Comparison of ENCODE assay signal across 1 cellular context in the genomic region with DNA sequence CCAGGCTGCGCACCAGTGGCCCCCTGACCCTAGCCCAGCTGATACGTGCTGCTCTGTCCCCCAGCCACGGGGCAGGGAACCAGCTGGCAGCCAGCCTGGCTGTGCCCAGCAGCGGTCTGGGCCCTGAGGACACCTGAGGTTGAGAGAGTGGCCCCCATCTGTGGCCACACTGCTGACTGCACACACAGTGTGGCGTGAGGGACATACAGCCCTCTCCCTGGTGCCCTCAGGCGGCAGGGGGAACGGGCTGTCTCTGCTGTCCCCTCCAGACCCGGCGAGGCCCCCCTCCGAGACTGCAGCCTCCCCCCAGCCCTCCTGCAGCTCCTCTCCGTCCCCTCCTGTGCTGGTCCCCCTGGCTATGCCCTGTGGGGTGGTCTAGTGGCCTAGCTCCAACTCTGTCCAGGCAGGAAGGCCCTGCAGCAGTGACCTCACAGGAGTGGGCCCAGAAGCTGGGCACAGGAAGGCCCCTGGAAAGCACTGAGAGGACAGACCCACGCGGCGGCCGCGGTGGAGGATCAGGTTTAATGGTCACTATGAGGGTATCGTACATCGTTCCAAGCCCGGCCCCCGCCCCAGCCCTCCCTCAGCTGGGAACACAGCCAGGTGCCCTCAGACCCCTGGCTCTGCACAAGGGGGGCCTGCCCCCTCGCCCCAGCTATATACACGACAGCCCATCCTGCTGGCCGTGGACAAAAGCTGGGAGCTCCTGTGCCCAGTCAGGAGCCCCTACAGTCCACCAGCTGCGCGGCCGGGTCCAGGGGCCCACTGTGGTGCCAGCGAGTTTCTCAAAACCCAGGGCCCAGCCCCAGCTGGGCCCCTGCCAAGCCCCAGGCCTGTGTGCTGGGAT.
TF ChIP-seq lines count a peak whose summit lies in the region.

No MANE protein-coding gene starts in this region.

TF ChIP-seq in HepG2, 621 proteins besides CTCF, POLR2A, EP300 and RAD21 (continues in another document):
- TF ChIP-seq ZC3H4 (CRISPR knock-in tag; IDR thresholded peaks at IDR 0.05; ENCODE audit: borderline replicate concordance), result 0 out of 2 replicates have a peak, but pooled peaks have one; percentile 52
- TF ChIP-seq, protein P1, sequence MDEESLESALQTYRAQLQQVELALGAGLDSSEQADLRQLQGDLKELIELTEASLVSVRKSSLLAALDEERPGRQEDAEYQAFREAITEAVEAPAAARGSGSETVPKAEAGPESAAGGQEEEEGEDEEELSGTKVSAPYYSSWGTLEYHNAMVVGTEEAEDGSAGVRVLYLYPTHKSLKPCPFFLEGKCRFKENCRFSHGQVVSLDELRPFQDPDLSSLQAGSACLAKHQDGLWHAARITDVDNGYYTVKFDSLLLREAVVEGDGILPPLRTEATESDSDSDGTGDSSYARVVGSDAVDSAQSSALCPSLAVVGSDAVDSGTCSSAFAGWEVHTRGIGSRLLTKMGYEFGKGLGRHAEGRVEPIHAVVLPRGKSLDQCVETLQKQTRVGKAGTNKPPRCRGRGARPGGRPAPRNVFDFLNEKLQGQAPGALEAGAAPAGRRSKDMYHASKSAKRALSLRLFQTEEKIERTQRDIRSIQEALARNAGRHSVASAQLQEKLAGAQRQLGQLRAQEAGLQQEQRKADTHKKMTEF (CRISPR knock-in tag; IDR thresholded peaks at IDR 0.05), result 0 out of 2 replicates have a peak, but pooled peaks have one; percentile 19
- TF ChIP-seq PLRG1 (conservative IDR thresholded peaks at IDR 0.05), result no peak
- no peak for TF ChIP-seq EED (CRISPR knock-in tag; IDR thresholded peaks at IDR 0.05)
- TF ChIP-seq KDM2A (CRISPR knock-in tag; IDR thresholded peaks at IDR 0.05; ENCODE audit: borderline replicate concordance, low read depth), result peak; percentile 23; the same call in 1 of the 2 replicates
- TF ChIP-seq, protein P2, sequence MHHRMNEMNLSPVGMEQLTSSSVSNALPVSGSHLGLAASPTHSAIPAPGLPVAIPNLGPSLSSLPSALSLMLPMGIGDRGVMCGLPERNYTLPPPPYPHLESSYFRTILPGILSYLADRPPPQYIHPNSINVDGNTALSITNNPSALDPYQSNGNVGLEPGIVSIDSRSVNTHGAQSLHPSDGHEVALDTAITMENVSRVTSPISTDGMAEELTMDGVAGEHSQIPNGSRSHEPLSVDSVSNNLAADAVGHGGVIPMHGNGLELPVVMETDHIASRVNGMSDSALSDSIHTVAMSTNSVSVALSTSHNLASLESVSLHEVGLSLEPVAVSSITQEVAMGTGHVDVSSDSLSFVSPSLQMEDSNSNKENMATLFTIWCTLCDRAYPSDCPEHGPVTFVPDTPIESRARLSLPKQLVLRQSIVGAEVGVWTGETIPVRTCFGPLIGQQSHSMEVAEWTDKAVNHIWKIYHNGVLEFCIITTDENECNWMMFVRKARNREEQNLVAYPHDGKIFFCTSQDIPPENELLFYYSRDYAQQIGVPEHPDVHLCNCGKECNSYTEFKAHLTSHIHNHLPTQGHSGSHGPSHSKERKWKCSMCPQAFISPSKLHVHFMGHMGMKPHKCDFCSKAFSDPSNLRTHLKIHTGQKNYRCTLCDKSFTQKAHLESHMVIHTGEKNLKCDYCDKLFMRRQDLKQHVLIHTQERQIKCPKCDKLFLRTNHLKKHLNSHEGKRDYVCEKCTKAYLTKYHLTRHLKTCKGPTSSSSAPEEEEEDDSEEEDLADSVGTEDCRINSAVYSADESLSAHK (CRISPR knock-in tag; IDR thresholded peaks at IDR 0.05; ENCODE audit: borderline replicate concordance), result no peak
- TF ChIP-seq, protein P3, sequence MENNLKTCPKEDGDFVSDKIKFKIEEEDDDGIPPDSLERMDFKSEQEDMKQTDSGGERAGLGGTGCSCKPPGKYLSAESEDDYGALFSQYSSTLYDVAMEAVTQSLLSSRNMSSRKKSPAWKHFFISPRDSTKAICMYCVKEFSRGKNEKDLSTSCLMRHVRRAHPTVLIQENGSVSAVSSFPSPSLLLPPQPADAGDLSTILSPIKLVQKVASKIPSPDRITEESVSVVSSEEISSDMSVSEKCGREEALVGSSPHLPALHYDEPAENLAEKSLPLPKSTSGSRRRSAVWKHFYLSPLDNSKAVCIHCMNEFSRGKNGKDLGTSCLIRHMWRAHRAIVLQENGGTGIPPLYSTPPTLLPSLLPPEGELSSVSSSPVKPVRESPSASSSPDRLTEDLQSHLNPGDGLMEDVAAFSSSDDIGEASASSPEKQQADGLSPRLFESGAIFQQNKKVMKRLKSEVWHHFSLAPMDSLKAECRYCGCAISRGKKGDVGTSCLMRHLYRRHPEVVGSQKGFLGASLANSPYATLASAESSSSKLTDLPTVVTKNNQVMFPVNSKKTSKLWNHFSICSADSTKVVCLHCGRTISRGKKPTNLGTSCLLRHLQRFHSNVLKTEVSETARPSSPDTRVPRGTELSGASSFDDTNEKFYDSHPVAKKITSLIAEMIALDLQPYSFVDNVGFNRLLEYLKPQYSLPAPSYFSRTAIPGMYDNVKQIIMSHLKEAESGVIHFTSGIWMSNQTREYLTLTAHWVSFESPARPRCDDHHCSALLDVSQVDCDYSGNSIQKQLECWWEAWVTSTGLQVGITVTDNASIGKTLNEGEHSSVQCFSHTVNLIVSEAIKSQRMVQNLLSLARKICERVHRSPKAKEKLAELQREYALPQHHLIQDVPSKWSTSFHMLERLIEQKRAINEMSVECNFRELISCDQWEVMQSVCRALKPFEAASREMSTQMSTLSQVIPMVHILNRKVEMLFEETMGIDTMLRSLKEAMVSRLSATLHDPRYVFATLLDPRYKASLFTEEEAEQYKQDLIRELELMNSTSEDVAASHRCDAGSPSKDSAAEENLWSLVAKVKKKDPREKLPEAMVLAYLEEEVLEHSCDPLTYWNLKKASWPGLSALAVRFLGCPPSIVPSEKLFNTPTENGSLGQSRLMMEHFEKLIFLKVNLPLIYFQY (CRISPR knock-in tag; IDR thresholded peaks at IDR 0.05; ENCODE audit: borderline replicate concordance), result no peak
- TF ChIP-seq, protein P4, sequence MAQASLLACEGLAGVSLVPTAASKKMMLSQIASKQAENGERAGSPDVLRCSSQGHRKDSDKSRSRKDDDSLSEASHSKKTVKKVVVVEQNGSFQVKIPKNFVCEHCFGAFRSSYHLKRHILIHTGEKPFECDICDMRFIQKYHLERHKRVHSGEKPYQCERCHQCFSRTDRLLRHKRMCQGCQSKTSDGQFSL (CRISPR knock-in tag; IDR thresholded peaks at IDR 0.05), result no peak
- no peak for TF ChIP-seq HNRNPLL (IDR thresholded peaks at IDR 0.05; ENCODE audit: low read depth, low read length, poor library complexity, severe bottlenecking)
- TF ChIP-seq RORA (CRISPR knock-in tag; IDR thresholded peaks at IDR 0.05), result no peak
- TF ChIP-seq RAD51 (IDR thresholded peaks at IDR 0.05; ENCODE audit: borderline replicate concordance), result no peak
- TF ChIP-seq ZNF660 (CRISPR knock-in tag; IDR thresholded peaks at IDR 0.05; ENCODE audit: borderline replicate concordance, low read depth), result no peak
- TF ChIP-seq, protein P5, sequence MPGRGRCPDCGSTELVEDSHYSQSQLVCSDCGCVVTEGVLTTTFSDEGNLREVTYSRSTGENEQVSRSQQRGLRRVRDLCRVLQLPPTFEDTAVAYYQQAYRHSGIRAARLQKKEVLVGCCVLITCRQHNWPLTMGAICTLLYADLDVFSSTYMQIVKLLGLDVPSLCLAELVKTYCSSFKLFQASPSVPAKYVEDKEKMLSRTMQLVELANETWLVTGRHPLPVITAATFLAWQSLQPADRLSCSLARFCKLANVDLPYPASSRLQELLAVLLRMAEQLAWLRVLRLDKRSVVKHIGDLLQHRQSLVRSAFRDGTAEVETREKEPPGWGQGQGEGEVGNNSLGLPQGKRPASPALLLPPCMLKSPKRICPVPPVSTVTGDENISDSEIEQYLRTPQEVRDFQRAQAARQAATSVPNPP (CRISPR knock-in tag; IDR thresholded peaks at IDR 0.05), result no peak
- TF ChIP-seq, protein P6, sequence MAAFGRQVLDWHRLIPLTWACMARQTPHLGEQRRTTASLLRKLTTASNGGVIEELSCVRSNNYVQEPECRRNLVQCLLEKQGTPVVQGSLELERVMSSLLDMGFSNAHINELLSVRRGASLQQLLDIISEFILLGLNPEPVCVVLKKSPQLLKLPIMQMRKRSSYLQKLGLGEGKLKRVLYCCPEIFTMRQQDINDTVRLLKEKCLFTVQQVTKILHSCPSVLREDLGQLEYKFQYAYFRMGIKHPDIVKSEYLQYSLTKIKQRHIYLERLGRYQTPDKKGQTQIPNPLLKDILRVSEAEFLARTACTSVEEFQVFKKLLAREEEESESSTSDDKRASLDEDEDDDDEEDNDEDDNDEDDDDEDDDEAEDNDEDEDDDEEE (CRISPR knock-in tag; IDR thresholded peaks at IDR 0.05), result no peak
- no peak for TF ChIP-seq ZZZ3 (CRISPR knock-in tag; IDR thresholded peaks at IDR 0.05; ENCODE audit: borderline replicate concordance)
- no peak for TF ChIP-seq ARNT (IDR thresholded peaks at IDR 0.05)
- no peak for TF ChIP-seq ZBTB20 (CRISPR knock-in tag; IDR thresholded peaks at IDR 0.05; ENCODE audit: borderline replicate concordance, low read depth)
- no peak for TF ChIP-seq RXRA (CRISPR knock-in tag; IDR thresholded peaks at IDR 0.05)
- no peak for TF ChIP-seq ZBTB42 (CRISPR knock-in tag; IDR thresholded peaks at IDR 0.05)
- TF ChIP-seq, protein P7, sequence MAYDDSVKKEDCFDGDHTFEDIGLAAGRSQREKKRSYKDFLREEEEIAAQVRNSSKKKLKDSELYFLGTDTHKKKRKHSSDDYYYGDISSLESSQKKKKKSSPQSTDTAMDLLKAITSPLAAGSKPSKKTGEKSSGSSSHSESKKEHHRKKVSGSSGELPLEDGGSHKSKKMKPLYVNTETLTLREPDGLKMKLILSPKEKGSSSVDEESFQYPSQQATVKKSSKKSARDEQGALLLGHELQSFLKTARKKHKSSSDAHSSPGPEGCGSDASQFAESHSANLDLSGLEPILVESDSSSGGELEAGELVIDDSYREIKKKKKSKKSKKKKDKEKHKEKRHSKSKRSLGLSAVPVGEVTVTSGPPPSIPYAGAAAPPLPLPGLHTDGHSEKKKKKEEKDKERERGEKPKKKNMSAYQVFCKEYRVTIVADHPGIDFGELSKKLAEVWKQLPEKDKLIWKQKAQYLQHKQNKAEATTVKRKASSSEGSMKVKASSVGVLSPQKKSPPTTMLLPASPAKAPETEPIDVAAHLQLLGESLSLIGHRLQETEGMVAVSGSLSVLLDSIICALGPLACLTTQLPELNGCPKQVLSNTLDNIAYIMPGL (CRISPR knock-in tag; IDR thresholded peaks at IDR 0.05; ENCODE audit: borderline replicate concordance in 1 of 2, low read depth in 1 of 2), result no peak
- peak; percentile 23; the same call in 1 of the 2 replicates for TF ChIP-seq ZNF607 (CRISPR knock-in tag; IDR thresholded peaks at IDR 0.05; ENCODE audit: borderline replicate concordance)
- no peak for TF ChIP-seq ZSCAN20 (CRISPR knock-in tag; IDR thresholded peaks at IDR 0.05; ENCODE audit: borderline replicate concordance)
- TF ChIP-seq, protein P8, sequence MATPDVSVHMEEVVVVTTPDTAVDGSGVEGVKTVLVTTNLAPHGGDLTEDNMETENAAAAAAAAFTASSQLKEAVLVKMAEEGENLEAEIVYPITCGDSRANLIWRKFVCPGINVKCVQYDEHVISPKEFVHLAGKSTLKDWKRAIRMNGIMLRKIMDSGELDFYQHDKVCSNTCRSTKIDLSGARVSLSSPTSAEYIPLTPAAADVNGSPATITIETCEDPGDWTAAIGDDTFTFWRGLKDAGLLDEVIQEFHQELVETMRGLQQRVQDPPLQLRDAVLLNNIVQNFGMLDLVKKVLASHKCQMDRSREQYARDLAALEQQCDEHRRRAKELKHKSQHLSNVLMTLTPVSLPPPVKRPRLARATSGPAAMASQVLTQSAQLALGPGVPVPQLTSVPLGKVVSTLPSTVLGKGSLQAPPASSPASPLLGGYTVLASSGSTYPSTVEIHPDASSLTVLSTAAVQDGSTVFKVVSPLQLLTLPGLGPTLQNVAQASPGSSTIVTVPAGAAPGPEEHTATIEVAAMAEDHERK (CRISPR knock-in tag; IDR thresholded peaks at IDR 0.05; ENCODE audit: low read depth), result no peak
- no peak for TF ChIP-seq MAFK (conservative IDR thresholded peaks at IDR 0.05 in 1 of 2, IDR thresholded peaks at IDR 0.05 in 1 of 2; ENCODE audit: low read length in 2 of 2)
- no peak for TF ChIP-seq ZFP37 (CRISPR knock-in tag; IDR thresholded peaks at IDR 0.05; ENCODE audit: borderline replicate concordance)
- TF ChIP-seq NFYB (CRISPR knock-in tag; IDR thresholded peaks at IDR 0.05), result no peak
- TF ChIP-seq SSRP1 (CRISPR knock-in tag; IDR thresholded peaks at IDR 0.05), result peak; percentile 72; the same call in 1 of the 2 replicates
- no peak for TF ChIP-seq KDM5B (CRISPR knock-in tag; IDR thresholded peaks at IDR 0.05; ENCODE audit: borderline replicate concordance)
- no peak for TF ChIP-seq TBX3 (IDR thresholded peaks at IDR 0.05; ENCODE audit: borderline replicate concordance)
- TF ChIP-seq BRD4 (CRISPR knock-in tag; IDR thresholded peaks at IDR 0.05), result no peak
- TF ChIP-seq RARA (CRISPR knock-in tag; IDR thresholded peaks at IDR 0.05), result no peak
- peak; percentile 60 for TF ChIP-seq AGO2 (optimal IDR thresholded peaks at IDR 0.05; ENCODE audit: low read depth, low read length)
- TF ChIP-seq RFX1 (IDR thresholded peaks at IDR 0.05), result no peak
- TF ChIP-seq RFX3 (CRISPR knock-in tag; IDR thresholded peaks at IDR 0.05), result no peak
- no peak for TF ChIP-seq TBL1XR1 (IDR thresholded peaks at IDR 0.05; ENCODE audit: borderline replicate concordance, low read length, partially characterized antibody)
- no peak for TF ChIP-seq CCAR2 (optimal IDR thresholded peaks at IDR 0.05; ENCODE audit: low read depth, low read length)
- 0 out of 2 replicates have a peak, but pooled peaks have one; percentile 18 for TF ChIP-seq TBX2 (CRISPR knock-in tag; IDR thresholded peaks at IDR 0.05; ENCODE audit: borderline replicate concordance)
- TF ChIP-seq SMARCC2 (IDR thresholded peaks at IDR 0.05), result no peak
- no peak for TF ChIP-seq CBX5 (CRISPR knock-in tag; IDR thresholded peaks at IDR 0.05; ENCODE audit: borderline replicate concordance)
- TF ChIP-seq ZNF841 (CRISPR knock-in tag; IDR thresholded peaks at IDR 0.05; ENCODE audit: borderline replicate concordance), result no peak
- TF ChIP-seq ZNF510 (CRISPR knock-in tag; IDR thresholded peaks at IDR 0.05; ENCODE audit: low read depth), result no peak
- TF ChIP-seq, protein P9, sequence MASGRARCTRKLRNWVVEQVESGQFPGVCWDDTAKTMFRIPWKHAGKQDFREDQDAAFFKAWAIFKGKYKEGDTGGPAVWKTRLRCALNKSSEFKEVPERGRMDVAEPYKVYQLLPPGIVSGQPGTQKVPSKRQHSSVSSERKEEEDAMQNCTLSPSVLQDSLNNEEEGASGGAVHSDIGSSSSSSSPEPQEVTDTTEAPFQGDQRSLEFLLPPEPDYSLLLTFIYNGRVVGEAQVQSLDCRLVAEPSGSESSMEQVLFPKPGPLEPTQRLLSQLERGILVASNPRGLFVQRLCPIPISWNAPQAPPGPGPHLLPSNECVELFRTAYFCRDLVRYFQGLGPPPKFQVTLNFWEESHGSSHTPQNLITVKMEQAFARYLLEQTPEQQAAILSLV (CRISPR knock-in tag; IDR thresholded peaks at IDR 0.05; ENCODE audit: borderline replicate concordance), result no peak
- TF ChIP-seq, protein P10, sequence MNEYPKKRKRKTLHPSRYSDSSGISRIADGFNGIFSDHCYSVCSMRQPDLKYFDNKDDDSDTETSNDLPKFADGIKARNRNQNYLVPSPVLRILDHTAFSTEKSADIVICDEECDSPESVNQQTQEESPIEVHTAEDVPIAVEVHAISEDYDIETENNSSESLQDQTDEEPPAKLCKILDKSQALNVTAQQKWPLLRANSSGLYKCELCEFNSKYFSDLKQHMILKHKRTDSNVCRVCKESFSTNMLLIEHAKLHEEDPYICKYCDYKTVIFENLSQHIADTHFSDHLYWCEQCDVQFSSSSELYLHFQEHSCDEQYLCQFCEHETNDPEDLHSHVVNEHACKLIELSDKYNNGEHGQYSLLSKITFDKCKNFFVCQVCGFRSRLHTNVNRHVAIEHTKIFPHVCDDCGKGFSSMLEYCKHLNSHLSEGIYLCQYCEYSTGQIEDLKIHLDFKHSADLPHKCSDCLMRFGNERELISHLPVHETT (CRISPR knock-in tag; conservative IDR thresholded peaks at IDR 0.05), result no peak
